Comparison of ENCODE assay signal across 27 cellular contexts in genomic region chr21:31416465-31416864, GRCh38.
DNase-seq lines count a peak whose midpoint lies in the region; ATAC-seq and TF ChIP-seq lines count a peak whose summit lies in the region.
"Had no signal": no experiment of that assay in that cellular context is flagged by ENCODE, and none has a peak within 500 bp of the region (broad histone marks: within the 10 kb centered on the region; RNA-seq: fewer than 3 reads in every experiment).

No MANE protein-coding gene starts in this region.

- DNase-seq in astrocyte of the spinal cord (ENCODE audit: low read depth, low spot score), result peak; percentile 37
- peak; percentile 50 for DNase-seq in fibroblast of mammary gland (ENCODE audit: low read depth)
- DNase-seq in renal cortical epithelial cell (ENCODE audit: low read depth), result peak; percentile 10
- no peak for DNase-seq in osteocyte (ENCODE audit: extremely low spot score, unreplicated experiment)
- no peak for DNase-seq in NCI-H526 treated with DMSO at 0.1 percent for 48 hours (lab: John Stamatoyannopoulos, UW)
- no peak for DNase-seq in cerebellum (ENCODE audit: low spot score)
- DNase-seq: activated CD4-positive, alpha-beta memory T cell treated with anti-CD3 and anti-CD28 coated beads, Interleukin-2, amount 10 ng/mL, durations not matched to agents 7 days and 5 days; activated CD4-positive, CD25-positive, alpha-beta regulatory T cell treated with anti-CD3 and anti-CD28 coated beads, Interleukin-2, amount 50 U/mL, for 72 hours; activated CD8-positive, alpha-beta memory T cell treated with anti-CD3 and anti-CD28 coated beads, Interleukin-2, amount 50 U/mL, for 48 hours; anterior cingulate cortex; cerebellar nuclear complex; DMS53; H9; KG1; left colon; MV-4-11; naive B cell; NCI-H146; psoas muscle; SK-N-SH; stimulated activated CD4-positive, alpha-beta T cell treated with anti-CD3 and anti-CD28 coated beads, Interleukin-2, amount 100 ng/mL, for 24 hours; T-helper 17 cell had no signal

- no peaks in the 10 kb centered on the region for H3K27me3 Mint-ChIP-seq in osteocyte (ENCODE audit: unreplicated experiment)
- H3K27me3 Mint-ChIP-seq: activated CD4-positive, alpha-beta memory T cell treated with anti-CD3 and anti-CD28 coated beads, Interleukin-2, amount 10 ng/mL, durations not matched to agents 7 days and 5 days; naive B cell; T-helper 17 cell had no signal

- no peak for ATAC-seq in HG03135 (IDR thresholded peaks at IDR 0.05; ENCODE audit: unreplicated experiment)
- ATAC-seq: foreskin keratinocyte, left colon, psoas muscle, T-helper 17 cell had no signal

- TF ChIP-seq EP300 in Ishikawa (IDR thresholded peaks at IDR 0.05; ENCODE audit: borderline replicate concordance), result no peak

- in situ Hi-C loops in astrocyte of the spinal cord (cut with HindIII; ENCODE audit: low sequenced_read_pairs), result no loop called here

- H3K4me1 Mint-ChIP-seq in osteocyte (ENCODE audit: unreplicated experiment), result no peaks in the 10 kb centered on the region
- H3K4me1 Mint-ChIP-seq: naive B cell had no signal

- no peak for TF ChIP-seq CTCF in astrocyte of the spinal cord (IDR thresholded peaks at IDR 0.05; ENCODE audit: low read depth, low read length)
- no peak for TF ChIP-seq CTCF in fibroblast of mammary gland (conservative IDR thresholded peaks at IDR 0.05; ENCODE audit: control insufficient read depth, insufficient read depth, low read depth, low read length)
- TF ChIP-seq CTCF in osteocyte (IDR thresholded peaks at IDR 0.05), result no peak

- H3K27ac Mint-ChIP-seq in osteocyte (ENCODE audit: unreplicated experiment), result no peak overlapping the region
- H3K27ac Mint-ChIP-seq: activated CD4-positive, alpha-beta memory T cell treated with anti-CD3 and anti-CD28 coated beads, Interleukin-2, amount 10 ng/mL, durations not matched to agents 7 days and 5 days; H9; T-helper 17 cell had no signal

- no peaks in the 10 kb centered on the region for H3K9me3 Mint-ChIP-seq in osteocyte (ENCODE audit: unreplicated experiment)
- H3K9me3 Mint-ChIP-seq: H9 had no signal

- no peaks in the 10 kb centered on the region for H3K36me3 Mint-ChIP-seq in osteocyte (ENCODE audit: unreplicated experiment)

- no peak overlapping the region for H3K4me3 ChIP-seq in astrocyte of the spinal cord (ENCODE audit: low read depth, low read length)
- H3K4me3 ChIP-seq in fibroblast of mammary gland (ENCODE audit: control insufficient read depth, low read depth, low read length), result no peak overlapping the region
- H3K4me3 ChIP-seq: BLaER1, psoas muscle, smooth muscle cell had no signal

- H3K4me3 Mint-ChIP-seq in osteocyte (ENCODE audit: unreplicated experiment), result no peak overlapping the region
- H3K4me3 Mint-ChIP-seq: activated CD4-positive, alpha-beta memory T cell treated with anti-CD3 and anti-CD28 coated beads, Interleukin-2, amount 10 ng/mL, durations not matched to agents 7 days and 5 days; H9; naive B cell; T-helper 17 cell had no signal

- no peak for TF ChIP-seq RAD21 in Ishikawa (IDR thresholded peaks at IDR 0.05; ENCODE audit: low read depth)

TF ChIP-seq in Ishikawa, 13 proteins besides CTCF, POLR2A, EP300 and RAD21:
- peak; percentile 77 for TF ChIP-seq CEBPB (IDR thresholded peaks at IDR 0.05)
- TF ChIP-seq REST (IDR thresholded peaks at IDR 0.05; ENCODE audit: low read depth), result no peak
TF ChIP-seq in Ishikawa: peak in this region for 1.

Comparison
In these comparisons a context has a peak if more than half of its experiments do, and no peak if none do; other contexts are left out.
1. DNase-seq: peak in astrocyte of the spinal cord (single experiment), fibroblast of mammary gland (single experiment) and renal cortical epithelial cell (single experiment); none in osteocyte (single experiment), NCI-H526 treated with DMSO at 0.1 percent for 48 hours (single experiment) and cerebellum (single experiment).